Comparison of ENCODE assay signal across 11 cellular contexts in genomic region chr2:68603059-68603458, GRCh38. TPM values are rescaled to one million over a fixed set of nuclear protein-coding genes. Genes with fewer than 3 reads are reported as not detected.
"Had no signal": no experiment of that assay in that cellular context is flagged by ENCODE, and none has a peak within 500 bp of the region (broad histone marks: within the 10 kb centered on the region; RNA-seq: fewer than 3 reads in every experiment).

No MANE protein-coding gene starts in this region.

- H3K4me3 Mint-ChIP-seq: GM23338, H9, HFFc6 had no signal

- H3K4me2 ChIP-seq: GM23338 had no signal

- H3K27ac ChIP-seq: GM23248 had no signal

- H3K4me1 ChIP-seq: HAP-1 had no signal

- H3K4me3 ChIP-seq: GM23248, GM23338, HAP-1 had no signal

- FAIRE-seq: H1, H54 had no signal

- DNase-seq: GM23248, GOT3, H7, H9, HCEC 1CT, HFFc6 had no signal

- ATAC-seq: GM23338 had no signal

- H3K36me3 ChIP-seq: HAP-1 had no signal

- H3K27ac Mint-ChIP-seq: GM23338, H9, HFFc6 had no signal

- H3K9ac ChIP-seq: GM23248 had no signal

- H2AFZ ChIP-seq: GM23248, GM23338 had no signal

- H3K4me1 Mint-ChIP-seq: GM23338, H9 had no signal

RNA-seq across cellular contexts. Expression of gene PROKR1, which starts 40.3 kb away (rescaled TPM):
- total RNA-seq: H4, HFFc6 had no signal
- polyA plus RNA-seq: GM23248 had no signal
